ENCODE assay signal across 8 cellular contexts in genomic region chr2:121736462-121737336, GRCh38. TPM values are rescaled to one million over a fixed set of nuclear protein-coding genes. Genes with fewer than 3 reads are reported as not detected.
DNase-seq lines count a peak whose midpoint lies in the region; ATAC-seq and TF ChIP-seq lines count a peak whose summit lies in the region.

Gene NIFK, minus strand, starts transcription at chr2:121736875. Its CDS starts 25 bp downstream, at chr2:121736850.

- H3K27ac Mint-ChIP-seq in CD14-positive monocyte, result peak within 1 kb of the TSS; percentile 94 to 97 (median 96)

- TF ChIP-seq CTCF in CD14-positive monocyte (IDR thresholded peaks at IDR 0.05), result no peak

- DNase-seq in CD14-positive monocyte (ENCODE audit: low spot score) (peak; percentile 99), NCI-H748 treated with DMSO at 0.1 percent for 48 hours (lab: John Stamatoyannopoulos, UW) (peak; percentile 92), dedifferentiated amniotic fluid mesenchymal stem cell (ENCODE audit: extremely low spot score) (peak; percentile 98), left lobe of liver (ENCODE audit: low spot score) (peak; percentile 99)
- peak; percentile 100 for DNase-seq in activated CD4-positive, alpha-beta T cell treated with anti-CD3 and anti-CD28 coated beads, Interleukin-2, amount 50 U/mL, for 24 hours (ENCODE audit: low read depth in 1 of 2, low spot score in 1 of 2)
- DNase-seq in stimulated activated CD4-positive, alpha-beta T cell treated with anti-CD3 and anti-CD28 coated beads, Interleukin-2, amount 100 ng/mL, for 24 hours, result peak; percentile 100

- peak within 1 kb of the TSS; percentile 96 to 98 for H3K4me3 Mint-ChIP-seq in CD14-positive monocyte

- intact Hi-C loops in CD14-positive monocyte (cut with micrococcal nuclease), result loop anchor here (1.0 to 10.0 kb wide), 6 partner anchors 18 to 206 kb away; partner anchors contain the start of genes RNU4ATAC (in 2 of the 2) and TSN (in 2 of the 2)

- H3K4me1 Mint-ChIP-seq in CD14-positive monocyte, result peaks cover 35% of the 10 kb centered on the region

- ATAC-seq in GM19397 (IDR thresholded peaks at IDR 0.05; ENCODE audit: unreplicated experiment) (peak; percentile 93), HG03565 (IDR thresholded peaks at IDR 0.05; ENCODE audit: unreplicated experiment) (peak; percentile 81), left lobe of liver (peak; percentile 97)

- H3K27me3 Mint-ChIP-seq in CD14-positive monocyte (ENCODE audit: low read depth in 3 of 3), result peaks cover 0 to 6% (median 0%) of the 10 kb centered on the region in 3 donors

- peaks cover 14 to 33% of the 10 kb centered on the region in 2 donors for H3K36me3 Mint-ChIP-seq in CD14-positive monocyte

- peaks cover 0 to 5% (median 0%) of the 10 kb centered on the region in 7 donors for H3K9me3 Mint-ChIP-seq in CD14-positive monocyte

RNA-seq across cellular contexts. Expression of gene NIFK, which starts in this region (rescaled TPM):
- 10 to 100 TPM; 30.6 to 32.6 TPM for polyA plus RNA-seq in CD14-positive monocyte
- 13.2 TPM for total RNA-seq in left lobe of liver

Comparison
In these comparisons a context has a peak if more than half of its experiments do, and no peak if none do; other contexts are left out.
1. Peak in every context shown above with its lines: DNase-seq and ATAC-seq.